13 cellular contexts compared by ENCODE assay signal in genomic region chr1:186059311-186059710, GRCh38.
A peak's percentile ranks its signal among the peaks of the same experiment; 100 is the strongest.
DNase-seq lines count a peak whose midpoint lies in the region; ATAC-seq, FAIRE-seq and TF ChIP-seq lines count a peak whose summit lies in the region.
"Had no signal": no experiment of that assay in that cellular context is flagged by ENCODE, and none has a peak within 500 bp of the region (broad histone marks: within the 10 kb centered on the region; RNA-seq: fewer than 3 reads in every experiment).

No MANE protein-coding gene starts in this region.

- FAIRE-seq in bronchial epithelial cell (lab: Jason Lieb, UNC) = no peak

- H3K27ac ChIP-seq in lower lobe of right lung = no peak overlapping the region
- H3K27ac ChIP-seq: heart left ventricle had no signal

- H3K27me3 ChIP-seq in bronchial epithelial cell (ENCODE audit: control insufficient read depth, insufficient read depth, low read length) (no peaks in the 10 kb centered on the region), lower lobe of right lung (ENCODE audit: low read depth) (no peaks in the 10 kb centered on the region)
- H3K27me3 ChIP-seq: heart left ventricle had no signal

- intact Hi-C loops in lower lobe of right lung (cut with DNase I) = no loop called here

- TF ChIP-seq CTCF in bronchial epithelial cell (IDR thresholded peaks at IDR 0.05; ENCODE audit: insufficient read depth, low read length, severe bottlenecking) (no peak), lower lobe of right lung (IDR thresholded peaks at IDR 0.05) (no peak)

- DNase-seq in DMS79 (lab: John Stamatoyannopoulos, UW) (peak; percentile 69), bronchial epithelial cell (ENCODE audit: low read depth) (peak; percentile 97), lower lobe of right lung (no peak), NCI-H1092 treated with DMSO at 0.1 percent for 48 hours (lab: John Stamatoyannopoulos, UW) (no peak)
- DNase-seq in effector CD8-positive, alpha-beta T cell (lab: John Stamatoyannopoulos, UW) = no peak
- no peak for DNase-seq in NK-92 treated with Interleukin-12 subunit alpha and Interleukin-12 subunit beta, amount 100 ng/mL, for 24 hours (lab: John Stamatoyannopoulos, UW)
- DNase-seq: activated CD8-positive, alpha-beta memory T cell treated with anti-CD3 and anti-CD28 coated beads, Interleukin-2, amount 10 ng/mL, durations not matched to agents 7 days and 5 days; heart left ventricle; HFFc6; T-cell; trophoblast cell had no signal

- H3K36me3 ChIP-seq in bronchial epithelial cell (ENCODE audit: control insufficient read depth, insufficient read depth, low read length) = no peaks in the 10 kb centered on the region
- H3K36me3 ChIP-seq in lower lobe of right lung = no peaks in the 10 kb centered on the region

- no peak overlapping the region for H3K4me3 ChIP-seq in bronchial epithelial cell (ENCODE audit: low read depth, low read length)
- H3K4me3 ChIP-seq in lower lobe of right lung = no peak overlapping the region
- H3K4me3 ChIP-seq: heart left ventricle had no signal

- no peaks in the 10 kb centered on the region for H3K9me3 ChIP-seq in lower lobe of right lung
- H3K9me3 ChIP-seq: heart left ventricle had no signal

- peaks cover 9% of the 10 kb centered on the region for H3K4me1 ChIP-seq in lower lobe of right lung

- peak; percentile 65 for ATAC-seq in HG03196 (IDR thresholded peaks at IDR 0.05; ENCODE audit: unreplicated experiment)
- peak; percentile 86 to 89 for ATAC-seq in lower lobe of right lung
- no peak for ATAC-seq in HG02938 (IDR thresholded peaks at IDR 0.05; ENCODE audit: unreplicated experiment)
- ATAC-seq: activated CD8-positive, alpha-beta memory T cell treated with anti-CD3 and anti-CD28 coated beads, Interleukin-2, amount 10 ng/mL, durations not matched to agents 7 days and 5 days; T-cell had no signal

Comparison
In these comparisons a context has a peak if more than half of its experiments do, and no peak if none do; other contexts are left out.
1. DNase-seq: peak in DMS79 (single experiment) and bronchial epithelial cell (single experiment); none in lower lobe of right lung (single experiment), effector CD8-positive, alpha-beta T cell (single experiment), NCI-H1092 treated with DMSO at 0.1 percent for 48 hours (single experiment) and NK-92 treated with Interleukin-12 subunit alpha and Interleukin-12 subunit beta, amount 100 ng/mL, for 24 hours (single experiment).